ENCODE assay signal across 9 cellular contexts in genomic region chr12:65313704-65314317, GRCh38. TPM values are rescaled to one million over a fixed set of nuclear protein-coding genes. Genes with fewer than 3 reads are reported as not detected.
A peak's percentile ranks its signal among the peaks of the same experiment; 100 is the strongest.
DNase-seq lines count a peak whose midpoint lies in the region; ATAC-seq, FAIRE-seq and TF ChIP-seq lines count a peak whose summit lies in the region.
"Had no signal": no experiment of that assay in that cellular context is flagged by ENCODE, and none has a peak within 500 bp of the region (broad histone marks: within the 10 kb centered on the region; RNA-seq: fewer than 3 reads in every experiment).

No MANE protein-coding gene starts in this region.

- TF ChIP-seq CTCF in 22Rv1 (IDR thresholded peaks at IDR 0.05) (peak; percentile 89), GM13977 (IDR thresholded peaks at IDR 0.05; ENCODE audit: extremely low read depth, insufficient read depth, missing control alignments) (peak; percentile 24)

- in situ Hi-C loops in GM13977 (cut with MboI; ENCODE audit: low pct_unique_long_range_greater_than_20kb, low sequenced_read_pairs, unreplicated experiment): no loop called here

- no peak overlapping the region for H3K27ac ChIP-seq in 22Rv1
- H3K27ac ChIP-seq: WERI-Rb-1 had no signal

- DNase-seq in GM13977 (ENCODE audit: low spot score): no peak
- peak; percentile 32 for DNase-seq in RCC 7860 (ENCODE audit: low spot score)
- peak; percentile 20 for DNase-seq in fibroblast of the conjunctiva (ENCODE audit: low read depth)
- no peak for DNase-seq in SK-N-DZ (ENCODE audit: low spot score)
- no peak for DNase-seq in activated CD4-positive, alpha-beta T cell treated with anti-CD3 and anti-CD28 coated beads for 1 hour
- DNase-seq in ureter (ENCODE audit: low spot score): no peak
- DNase-seq: WERI-Rb-1 had no signal

- FAIRE-seq in RCC 7860 (lab: Jason Lieb, UNC): peak; percentile 84

- ATAC-seq in HG03097 (IDR thresholded peaks at IDR 0.05; ENCODE audit: low FRiP score, unreplicated experiment): no peak

RNA-seq across cellular contexts. Expression of gene MSRB3, which starts 35.3 kb away (rescaled TPM):
- polyA plus RNA-seq in SK-N-DZ (2014; cell fraction: cytosol; rRNA removed): 0.03 TPM in 1 of 2 replicates, not detected in the other
- not detected in 2 replicates for polyA plus RNA-seq in SK-N-DZ (2014; cell fraction: nucleus; rRNA removed)
- 66.5 TPM for total RNA-seq in ureter

Comparison
In these comparisons a context has a peak if more than half of its experiments do, and no peak if none do; other contexts are left out.
1. DNase-seq: peak in RCC 7860 (single experiment) and fibroblast of the conjunctiva (single experiment); none in GM13977 (single experiment), SK-N-DZ (single experiment), activated CD4-positive, alpha-beta T cell treated with anti-CD3 and anti-CD28 coated beads for 1 hour (single experiment) and ureter (single experiment).